In the genomic region with DNA sequence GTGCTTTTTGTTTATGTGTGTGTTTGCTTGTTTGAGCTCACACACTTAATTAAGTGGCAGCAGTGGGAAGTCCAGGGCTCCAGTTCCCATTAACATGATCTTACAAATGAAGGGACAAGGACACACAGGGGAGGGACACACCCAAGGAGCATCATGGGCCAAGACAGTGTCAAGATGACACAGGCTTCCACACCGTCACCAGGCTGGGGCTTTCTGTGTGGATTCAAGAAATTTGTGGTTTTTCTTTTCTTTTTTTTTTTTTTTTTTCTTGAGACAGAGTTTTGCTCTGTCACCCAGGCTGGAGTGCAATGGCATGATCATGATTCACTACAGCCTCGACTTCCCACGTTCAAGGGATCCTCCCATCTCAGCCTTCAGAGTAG, we compare ENCODE assay signal across 9 cellular contexts.
DNase-seq lines count a peak whose midpoint lies in the region; ATAC-seq, FAIRE-seq and TF ChIP-seq lines count a peak whose summit lies in the region.
"Had no signal": no experiment of that assay in that cellular context is flagged by ENCODE, and none has a peak within 500 bp of the region (broad histone marks: within the 10 kb centered on the region; RNA-seq: fewer than 3 reads in every experiment).

No MANE protein-coding gene starts in this region.

- no peaks in the 10 kb centered on the region for H3K4me1 Mint-ChIP-seq in stimulated activated effector memory CD8-positive, alpha-beta T cell treated with anti-CD3 and anti-CD28 coated beads, Interleukin-12 subunit alpha, Interleukin-12 subunit beta, amount 100 ng/mL, for 72 hours

- H3K27ac Mint-ChIP-seq in activated naive CD4-positive, alpha-beta T cell treated with anti-CD3 and anti-CD28 coated beads, Interleukin-2, amount 50 U/mL, for 72 hours = peak overlapping the region in 1 of 2 donors; percentile 74
- H3K27ac Mint-ChIP-seq in stimulated activated effector memory CD8-positive, alpha-beta T cell treated with anti-CD3 and anti-CD28 coated beads, Interleukin-12 subunit alpha, Interleukin-12 subunit beta, amount 100 ng/mL, for 72 hours = no peak overlapping the region

- no peak overlapping the region for H3K9ac ChIP-seq in H1 (replicated peaks in 1 of 4; ENCODE audit: extremely low read depth in 1 of 4, low read depth in 3 of 4, low read length in 3 of 4)

- H3K27me3 ChIP-seq in H1 (replicated peaks in 1 of 4; ENCODE audit: control insufficient read depth in 3 of 4, extremely low read depth in 1 of 4, insufficient read depth in 3 of 4, low read length in 3 of 4) = no peaks in the 10 kb centered on the region

- no peaks in the 10 kb centered on the region for H3K9me3 Mint-ChIP-seq in activated naive CD4-positive, alpha-beta T cell treated with anti-CD3 and anti-CD28 coated beads, Interleukin-2, amount 50 U/mL, for 72 hours
- no peaks in the 10 kb centered on the region for H3K9me3 Mint-ChIP-seq in stimulated activated effector memory CD8-positive, alpha-beta T cell treated with anti-CD3 and anti-CD28 coated beads, Interleukin-12 subunit alpha, Interleukin-12 subunit beta, amount 100 ng/mL, for 72 hours

- H3K36me3 Mint-ChIP-seq in activated naive CD4-positive, alpha-beta T cell treated with anti-CD3 and anti-CD28 coated beads, Interleukin-2, amount 50 U/mL, for 72 hours = peaks cover 4 to 8% of the 10 kb centered on the region in 2 donors
- no peaks in the 10 kb centered on the region for H3K36me3 Mint-ChIP-seq in stimulated activated effector memory CD8-positive, alpha-beta T cell treated with anti-CD3 and anti-CD28 coated beads, Interleukin-12 subunit alpha, Interleukin-12 subunit beta, amount 100 ng/mL, for 72 hours

- H4K91ac ChIP-seq in H1 (replicated peaks; ENCODE audit: insufficient read length, low read length) = no peak overlapping the region

- no peaks in the 10 kb centered on the region for H4K20me1 ChIP-seq in H1 (replicated peaks in 1 of 2; ENCODE audit: control insufficient read depth in 1 of 2, insufficient read depth in 2 of 2, low read length in 2 of 2)

- no peak overlapping the region for H3K27ac ChIP-seq in H1 (ENCODE audit: low read depth, low read length)
- no peak overlapping the region for H3K27ac ChIP-seq in coronary artery

- H2BK15ac ChIP-seq in H1 (ENCODE audit: low read length) = no peak overlapping the region

- no peak for TF ChIP-seq POLR2A in H1 (IDR thresholded peaks at IDR 0.05; ENCODE audit: control extremely low read depth in 1 of 2, low read depth in 2 of 2, low read length in 2 of 2)

- no peak for TF ChIP-seq RAD21 in H1 (IDR thresholded peaks at IDR 0.05 in 1 of 2, conservative IDR thresholded peaks at IDR 0.05 in 1 of 2; ENCODE audit: low read depth in 2 of 2, low read length in 2 of 2)

- no peak overlapping the region for H3K4ac ChIP-seq in H1 (replicated peaks; ENCODE audit: insufficient read length, low read depth, low read length)

- POLR2A ChIA-PET in H1 (lab: Charles Lee; ENCODE audit: partially characterized antibody) = interaction anchor here (1.5 kb wide), 2 partner anchors 9 to 173 kb away, joined by 4 read pairs; a partner anchor contains a TSS

- no peak overlapping the region for H3K4me2 ChIP-seq in H1 (ENCODE audit: insufficient read depth in 1 of 2, low read depth in 2 of 2, low read length in 2 of 2)

- no peak overlapping the region for H4K8ac ChIP-seq in H1 (ENCODE audit: extremely low read depth, insufficient read depth, low read length)

- peaks cover 3% of the 10 kb centered on the region; the same call in 1 of the 2 replicates for H3K79me1 ChIP-seq in H1 (ENCODE audit: low read depth, low read length)

- no peaks in the 10 kb centered on the region for H3K9me3 ChIP-seq in H1 (ENCODE audit: insufficient read depth in 2 of 2, low read depth in 1 of 2, low read length in 1 of 2)

- 78% methylated on average over 2 of the region's 3 CpGs; no CpG with 5 or more reads in 1 of the 2 experiments for WGBS in H1 (ENCODE audit: extremely low coverage in 1 of 2, insufficient coverage in 1 of 2, insufficient read length in 1 of 2, insufficient replicate concordance in 2 of 2, low coverage in 1 of 2, low lambda C conversion rate in 2 of 2, missing lambda C conversion rate in 1 of 2), 2 experiments

- CTCF ChIA-PET in H1 (lab: Charles Lee; ENCODE audit: partially characterized antibody) = interaction anchor here (0.9 to 3.3 kb wide), 9 partner anchors 9 to 388 kb away, joined by 3 to 29 read pairs (median 6); no protein-coding TSS in a partner anchor

- peak overlapping the region; percentile 68; the same call in 1 of the 2 replicates for H3K18ac ChIP-seq in H1 (ENCODE audit: extremely low read depth, low read length)

- DNase-seq in activated naive CD4-positive, alpha-beta T cell treated with anti-CD3 and anti-CD28 coated beads, Interleukin-2, amount 50 U/mL, for 72 hours (ENCODE audit: low spot score in 2 of 2) = no peak
- no peak for DNase-seq in activated naive CD4-positive, alpha-beta T cell (lab: John Stamatoyannopoulos, UW)
- DNase-seq in H1 (ENCODE audit: low read depth in 1 of 2, low spot score in 2 of 2) (no peak), coronary artery (ENCODE audit: low spot score) (no peak)
- no peak for DNase-seq in stimulated activated effector memory CD8-positive, alpha-beta T cell treated with anti-CD3 and anti-CD28 coated beads, Interleukin-12 subunit alpha, Interleukin-12 subunit beta, amount 100 ng/mL, for 72 hours (ENCODE audit: low spot score in 2 of 2)
- DNase-seq: NCI-H2227 treated with DMSO at 0.1 percent for 48 hours had no signal

- FAIRE-seq in H1 (lab: Jason Lieb, UNC) = no peak

- no peak overlapping the region for H3K14ac ChIP-seq in H1 (ENCODE audit: insufficient read length)

- H2BK120ac ChIP-seq in H1 (replicated peaks; ENCODE audit: low read depth, low read length) = no peak overlapping the region

- H4K5ac ChIP-seq in H1 (ENCODE audit: insufficient read length, low read depth, low read length) = no peak overlapping the region

- H3K4me1 ChIP-seq in H1 (replicated peaks in 1 of 4; ENCODE audit: control insufficient read depth in 3 of 4, insufficient read depth in 4 of 4, low read length in 3 of 4) = peaks cover 6 to 16% (median 11%) of the 10 kb centered on the region in 4 experiments

- no peaks in the 10 kb centered on the region for H3K23me2 ChIP-seq in H1 (ENCODE audit: low read depth, low read length)

- H2AK5ac ChIP-seq in H1 (ENCODE audit: low read depth, low read length) = peak overlapping the region; percentile 61; the same call in 1 of the 2 replicates

- H3K4me3 Mint-ChIP-seq in stimulated activated effector memory CD8-positive, alpha-beta T cell treated with anti-CD3 and anti-CD28 coated beads, Interleukin-12 subunit alpha, Interleukin-12 subunit beta, amount 100 ng/mL, for 72 hours = no peak overlapping the region

- 0 out of 2 replicates have a peak overlapping the region, but pooled peaks have one; percentile 44 for H2BK20ac ChIP-seq in H1 (ENCODE audit: low read length)

- H2BK12ac ChIP-seq in H1 (ENCODE audit: low read depth, low read length) = peak overlapping the region; percentile 89

- H2BK5ac ChIP-seq in H1 (ENCODE audit: low read depth, low read length) = 0 out of 2 replicates have a peak overlapping the region, but pooled peaks have one; percentile 78

- no peaks in the 10 kb centered on the region for H3K36me3 ChIP-seq in H1 (ENCODE audit: control insufficient read depth in 2 of 4, insufficient read depth in 4 of 4, low read length in 3 of 4)

- ATAC-seq in activated naive CD4-positive, alpha-beta T cell treated with anti-CD3 and anti-CD28 coated beads, Interleukin-2, amount 50 U/mL, for 72 hours = peak; percentile 58 to 68
- ATAC-seq in HG03378 (IDR thresholded peaks at IDR 0.05; ENCODE audit: unreplicated experiment) = peak; percentile 24
- peak; percentile 40 for ATAC-seq in stimulated activated effector memory CD8-positive, alpha-beta T cell treated with anti-CD3 and anti-CD28 coated beads, Interleukin-12 subunit alpha, Interleukin-12 subunit beta, amount 100 ng/mL, for 72 hours
- no peak for ATAC-seq in HG03439 (IDR thresholded peaks at IDR 0.05; ENCODE audit: unreplicated experiment)
- no peak for ATAC-seq in HG03457 (IDR thresholded peaks at IDR 0.05; ENCODE audit: unreplicated experiment)

- H2AFZ ChIP-seq in H1 (ENCODE audit: low read length) = no peak overlapping the region

- no peak overlapping the region for H3K23ac ChIP-seq in H1 (ENCODE audit: insufficient read length)

- H3K4me3 ChIP-seq in H1 (ENCODE audit: extremely low read depth in 1 of 4, insufficient read depth in 2 of 4, low read depth in 3 of 4, low read length in 4 of 4) (no peak overlapping the region), coronary artery (no peak overlapping the region)

- H3K79me2 ChIP-seq in H1 (ENCODE audit: control insufficient read depth in 1 of 2, insufficient read depth in 2 of 2, low read length in 2 of 2) = no peaks in the 10 kb centered on the region

- TF ChIP-seq CTCF in H1 (IDR thresholded peaks at IDR 0.05; ENCODE audit: control extremely low read depth in 1 of 3, insufficient read depth in 1 of 3, low read depth in 1 of 3, low read length in 3 of 3) (no peak), coronary artery (IDR thresholded peaks at IDR 0.05) (no peak)

- no peak for TF ChIP-seq EP300 in H1 (IDR thresholded peaks at IDR 0.05; ENCODE audit: borderline replicate concordance in 1 of 2, low read depth in 2 of 2, low read length in 2 of 2)

- no peak overlapping the region for H3K56ac ChIP-seq in H1 (replicated peaks; ENCODE audit: insufficient read length, low read depth, low read length)

TF ChIP-seq in H1, 55 proteins besides CTCF, POLR2A, EP300 and RAD21:
- TF ChIP-seq HDAC2 (IDR thresholded peaks at IDR 0.05; ENCODE audit: borderline replicate concordance in 1 of 2, low read depth in 2 of 2, low read length in 2 of 2) (no peak), RNF2 (IDR thresholded peaks at IDR 0.05; ENCODE audit: borderline replicate concordance, low read depth, low read length, missing control alignments, poor library complexity, severe bottlenecking) (no peak), HDAC6 (IDR thresholded peaks at IDR 0.05; ENCODE audit: low read depth, low read length) (no peak), YY1 (IDR thresholded peaks at IDR 0.05; ENCODE audit: low read depth, low read length) (no peak), CBX8 (IDR thresholded peaks at IDR 0.05; ENCODE audit: borderline replicate concordance, low read depth, low read length) (no peak), ASH2L (IDR thresholded peaks at IDR 0.05; ENCODE audit: low read length) (no peak)

Comparison
In these comparisons a context has a peak if more than half of its experiments do, and no peak if none do; other contexts are left out.
1. ATAC-seq: peak in activated naive CD4-positive, alpha-beta T cell treated with anti-CD3 and anti-CD28 coated beads, Interleukin-2, amount 50 U/mL, for 72 hours (2 of 2), HG03378 (single experiment) and stimulated activated effector memory CD8-positive, alpha-beta T cell treated with anti-CD3 and anti-CD28 coated beads, Interleukin-12 subunit alpha, Interleukin-12 subunit beta, amount 100 ng/mL, for 72 hours (single experiment); none in HG03439 (single experiment) and HG03457 (single experiment).